In the genomic region with DNA sequence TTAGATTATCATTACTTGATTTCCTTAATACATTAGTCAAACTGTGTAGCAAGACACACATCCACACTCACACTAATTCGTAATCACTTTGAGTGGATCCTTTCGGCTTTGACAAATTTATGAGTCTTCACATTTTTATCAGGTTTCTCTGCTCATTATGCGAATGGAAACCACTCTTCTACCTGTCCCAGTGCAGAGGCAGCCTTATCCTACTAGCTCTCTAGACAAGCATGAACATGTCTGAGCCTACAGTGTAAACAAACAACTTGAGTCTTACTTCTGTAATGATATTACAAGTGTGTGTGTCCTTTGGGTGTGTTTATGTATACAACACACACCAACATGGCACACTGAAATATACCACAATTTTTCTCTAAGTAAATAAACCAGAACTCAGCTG, we compare ENCODE assay signal across 17 cellular contexts.
"Had no signal": no experiment of that assay in that cellular context is flagged by ENCODE, and none has a peak within 500 bp of the region (broad histone marks: within the 10 kb centered on the region; RNA-seq: fewer than 3 reads in every experiment).

No MANE protein-coding gene starts in this region.

- DNase-seq: activated CD4-positive, alpha-beta T cell treated with anti-CD3 and anti-CD28 coated beads for 1 hour; activated CD4-positive, alpha-beta T cell treated with anti-CD3 and anti-CD28 coated beads, Interleukin-2, amount 50 U/mL, for 48 hours; activated CD8-positive, alpha-beta memory T cell treated with anti-CD3 and anti-CD28 coated beads, Interleukin-2, amount 10 ng/mL, durations not matched to agents 7 days and 5 days; activated effector memory CD4-positive, alpha-beta T cell treated with Interleukin-2 at 50 U/mL for 16 hours; activated T-cell treated with anti-CD3 and anti-CD28 coated beads, Interleukin-2, amount 50 U/mL, for 24 hours; amniotic stem cell; body of pancreas; glutamatergic neuron; left cardiac atrium; naive thymus-derived CD8-positive, alpha-beta T cell; posterior cingulate gyrus; right cardiac atrium; small intestine; stomach had no signal

- H3K4me3 Mint-ChIP-seq: activated CD8-positive, alpha-beta memory T cell treated with anti-CD3 and anti-CD28 coated beads, Interleukin-2, amount 10 ng/mL, durations not matched to agents 7 days and 5 days; activated T-cell treated with anti-CD3 and anti-CD28 coated beads, Interleukin-2, amount 50 U/mL, for 24 hours; dendritic cell treated with granulocyte-macrophage colony-stimulating factor and Interleukin-4, amounts not matched to agents 40 ng/mL and 50 ng/mL, for 4 days; naive thymus-derived CD8-positive, alpha-beta T cell had no signal

- H3K36me3 ChIP-seq: stomach, thoracic aorta had no signal

- H3K27ac ChIP-seq: body of pancreas, stomach, thoracic aorta had no signal

- H3K4me1 ChIP-seq: body of pancreas, stomach had no signal

- H3K27ac Mint-ChIP-seq: activated CD8-positive, alpha-beta memory T cell treated with anti-CD3 and anti-CD28 coated beads, Interleukin-2, amount 10 ng/mL, durations not matched to agents 7 days and 5 days; activated naive CD4-positive, alpha-beta T cell treated with anti-CD3 and anti-CD28 coated beads, Interleukin-2, amount 50 U/mL, for 72 hours; activated T-cell treated with anti-CD3 and anti-CD28 coated beads, Interleukin-2, amount 50 U/mL, for 24 hours; dendritic cell treated with granulocyte-macrophage colony-stimulating factor and Interleukin-4, amounts not matched to agents 40 ng/mL and 50 ng/mL, for 4 days; naive thymus-derived CD8-positive, alpha-beta T cell had no signal

- H3K27me3 ChIP-seq: body of pancreas, stomach had no signal

- H3K9me3 ChIP-seq: body of pancreas, stomach, thoracic aorta had no signal

- ATAC-seq: activated CD8-positive, alpha-beta memory T cell treated with anti-CD3 and anti-CD28 coated beads, Interleukin-2, amount 10 ng/mL, durations not matched to agents 7 days and 5 days; activated naive CD4-positive, alpha-beta T cell treated with anti-CD3 and anti-CD28 coated beads, Interleukin-2, amount 50 U/mL, for 72 hours; body of pancreas; left cardiac atrium; naive thymus-derived CD8-positive, alpha-beta T cell; right cardiac atrium had no signal

- H3K36me3 Mint-ChIP-seq: activated CD8-positive, alpha-beta memory T cell treated with anti-CD3 and anti-CD28 coated beads, Interleukin-2, amount 10 ng/mL, durations not matched to agents 7 days and 5 days; naive thymus-derived CD8-positive, alpha-beta T cell had no signal

- H3K27me3 Mint-ChIP-seq: activated CD8-positive, alpha-beta memory T cell treated with anti-CD3 and anti-CD28 coated beads, Interleukin-2, amount 10 ng/mL, durations not matched to agents 7 days and 5 days; activated T-cell treated with anti-CD3 and anti-CD28 coated beads, Interleukin-2, amount 50 U/mL, for 24 hours; dendritic cell treated with granulocyte-macrophage colony-stimulating factor and Interleukin-4, amounts not matched to agents 40 ng/mL and 50 ng/mL, for 4 days; naive thymus-derived CD8-positive, alpha-beta T cell had no signal

- H3K4me1 Mint-ChIP-seq: activated CD8-positive, alpha-beta memory T cell treated with anti-CD3 and anti-CD28 coated beads, Interleukin-2, amount 10 ng/mL, durations not matched to agents 7 days and 5 days; naive thymus-derived CD8-positive, alpha-beta T cell had no signal

- H3K4me3 ChIP-seq: body of pancreas, stomach, thoracic aorta had no signal
